Comparison of ENCODE assay signal across 10 cellular contexts in genomic region chr15:63107895-63108546, GRCh38. TPM values are rescaled to one million over a fixed set of nuclear protein-coding genes. Genes with fewer than 3 reads are reported as not detected.
A peak's percentile ranks its signal among the peaks of the same experiment; 100 is the strongest.
DNase-seq lines count a peak whose midpoint lies in the region; ATAC-seq, FAIRE-seq and TF ChIP-seq lines count a peak whose summit lies in the region.
"Had no signal": no experiment of that assay in that cellular context is flagged by ENCODE, and none has a peak within 500 bp of the region (broad histone marks: within the 10 kb centered on the region; RNA-seq: fewer than 3 reads in every experiment).

No MANE protein-coding gene starts in this region.

- no peak overlapping the region for H3K9ac ChIP-seq in HepG2 (ENCODE audit: insufficient read depth, low read depth, low read length)

- no peak overlapping the region for H3K27ac Mint-ChIP-seq in T-helper 17 cell
- H3K27ac Mint-ChIP-seq: natural killer cell had no signal

- peak; percentile 77 to 94; a peak in 3 of 4 replicates for TF ChIP-seq EP300 in HepG2 (IDR thresholded peaks at IDR 0.05; ENCODE audit: low read depth in 2 of 2, low read length in 2 of 2)
- peak; percentile 89 for TF ChIP-seq EP300 in HepG2 (CRISPR knock-in tag; IDR thresholded peaks at IDR 0.05; ENCODE audit: borderline replicate concordance)

- ATAC-seq in heart left ventricle = peak; percentile 30 to 69 (median 47)
- ATAC-seq in HepG2 = peak; percentile 94
- ATAC-seq in T-helper 17 cell = no peak
- no peak for ATAC-seq in HG03045 (IDR thresholded peaks at IDR 0.05; ENCODE audit: unreplicated experiment)
- ATAC-seq: natural killer cell had no signal

- peaks cover 43% of the 10 kb centered on the region for H3K27me3 Mint-ChIP-seq in T-helper 17 cell

- TF ChIP-seq CTCF in heart left ventricle (IDR thresholded peaks at IDR 0.05) (no peak), right atrium auricular region (IDR thresholded peaks at IDR 0.05) (no peak), brain microvascular endothelial cell (IDR thresholded peaks at IDR 0.05; ENCODE audit: low read depth, low read length, missing control alignments) (no peak), HepG2 (CRISPR knock-in tag; IDR thresholded peaks at IDR 0.05) (no peak)

- H3K4me2 ChIP-seq in HepG2 (ENCODE audit: low read depth, low read length) = peak overlapping the region; percentile 71

- no peaks in the 10 kb centered on the region for H4K20me1 ChIP-seq in HepG2 (ENCODE audit: insufficient read depth, low read length)

- peaks cover 2% of the 10 kb centered on the region for H3K36me3 Mint-ChIP-seq in T-helper 17 cell (ENCODE audit: low read depth)
- H3K36me3 Mint-ChIP-seq: natural killer cell had no signal

- no peaks in the 10 kb centered on the region for H3K79me2 ChIP-seq in HepG2 (ENCODE audit: insufficient read depth, low read length)

- FAIRE-seq in HepG2 (lab: Jason Lieb, UNC) = peak; percentile 99

- BruUV-seq in HepG2 (replicated peaks; lab: Mats Ljungman, UMichigan) = no TSS peak

- peak overlapping the region in 1 of 12 donors; percentile 19 for H3K27ac ChIP-seq in heart left ventricle
- no peak overlapping the region for H3K27ac ChIP-seq in right atrium auricular region
- peak overlapping the region; percentile 95 for H3K27ac ChIP-seq in brain microvascular endothelial cell
- peak overlapping the region; percentile 71 for H3K27ac ChIP-seq in HepG2 (ENCODE audit: extremely low read length, insufficient read depth, low read length)

- in situ Hi-C loops in brain microvascular endothelial cell (cut with HindIII; ENCODE audit: low pct_ligation_motif_present, low sequenced_read_pairs) (no loop called here), HepG2 (cut with HindIII; ENCODE audit: extremely low pct_ligation_motif_present, low pct_unique_long_range_greater_than_20kb) (no loop called here)

- 45 to 62% (median 52%) methylated on average over 9 of the region's 9 CpGs for WGBS in heart left ventricle, 4 donors
- 0% methylated on average over 6 of the region's 9 CpGs for WGBS in HepG2 (ENCODE audit: low lambda C conversion rate)

- TF ChIP-seq POLR2A in heart left ventricle (IDR thresholded peaks at IDR 0.05) (no peak), HepG2 (IDR thresholded peaks at IDR 0.05; ENCODE audit: insufficient read depth in 1 of 2, low read depth in 2 of 2, low read length in 2 of 2) (no peak)

- H3K9me3 ChIP-seq in heart left ventricle (no peaks in the 10 kb centered on the region), right atrium auricular region (no peaks in the 10 kb centered on the region), HepG2 (ENCODE audit: low read length) (no peaks in the 10 kb centered on the region), T-helper 17 cell (ENCODE audit: control insufficient read depth, low read length, poor library complexity, severe bottlenecking) (no peaks in the 10 kb centered on the region)

- no peak overlapping the region for H3K4me3 ChIP-seq in heart left ventricle
- no peak overlapping the region for H3K4me3 ChIP-seq in right atrium auricular region
- H3K4me3 ChIP-seq in brain microvascular endothelial cell (ENCODE audit: low read depth, low read length) = no peak overlapping the region
- peak overlapping the region in 1 of 3 experiments; percentile 11; a peak in 1 of 6 replicates for H3K4me3 ChIP-seq in HepG2 (replicated peaks in 1 of 3; ENCODE audit: insufficient read depth in 1 of 3, low read depth in 2 of 3, low read length in 3 of 3)

- H3K4me1 Mint-ChIP-seq in T-helper 17 cell = peaks cover 2% of the 10 kb centered on the region

- POLR2A ChIA-PET in HepG2 (lab: Yijun Ruan, JAX) = interaction anchor here (0.9 to 3.3 kb wide), 10 partner anchors 11 to 63 kb away, joined by 3 to 20 read pairs (median 5); partner anchors contain the start of gene RPS27L

- no peak overlapping the region for H3K4me3 Mint-ChIP-seq in T-helper 17 cell
- H3K4me3 Mint-ChIP-seq: natural killer cell had no signal

- peak in 1 of 5 donors; percentile 34 for DNase-seq in heart left ventricle
- no peak for DNase-seq in right atrium auricular region (ENCODE audit: low spot score)
- DNase-seq in brain microvascular endothelial cell = peak; percentile 100
- peak; percentile 98 for DNase-seq in HepG2 (ENCODE audit: low spot score)
- no peak for DNase-seq in NCI-H524 treated with DMSO at 0.1 percent for 48 hours (lab: John Stamatoyannopoulos, UW)
- DNase-seq in NCI-H1092 treated with DMSO at 0.1 percent for 48 hours (lab: John Stamatoyannopoulos, UW) = no peak
- no peak for DNase-seq in T-helper 17 cell
- DNase-seq: AML-193, natural killer cell had no signal

- intact Hi-C loops in heart left ventricle (cut with DNase I) (no loop called here), HepG2 (cut with micrococcal nuclease; ENCODE audit: unreplicated experiment) (loop anchor here (1.0 to 5.0 kb wide), 2 partner anchors 13 to 49 kb away; partner anchors contain the start of genes LACTB and RPS27L)

- TF ChIP-seq RAD21 in HepG2 (CRISPR knock-in tag; IDR thresholded peaks at IDR 0.05) = 0 out of 2 replicates have a peak, but pooled peaks have one; percentile 30

- H3K27me3 ChIP-seq in heart left ventricle (no peaks in the 10 kb centered on the region), right atrium auricular region (no peaks in the 10 kb centered on the region), brain microvascular endothelial cell (replicated peaks) (no peaks in the 10 kb centered on the region), HepG2 (ENCODE audit: control insufficient read depth in 1 of 2, insufficient read depth in 2 of 2, low read length in 2 of 2) (no peaks in the 10 kb centered on the region)

- H3K36me3 ChIP-seq in heart left ventricle (no peaks in the 10 kb centered on the region), right atrium auricular region (no peaks in the 10 kb centered on the region), brain microvascular endothelial cell (replicated peaks) (no peaks in the 10 kb centered on the region), HepG2 (replicated peaks in 1 of 2; ENCODE audit: control insufficient read depth in 1 of 2, insufficient read depth in 2 of 2, low read length in 2 of 2) (no peaks in the 10 kb centered on the region)

- CTCF ChIA-PET in HepG2 (lab: Yijun Ruan, JAX; ENCODE audit: low intra/inter-chr PET ratio, low total read pairs) = no interaction called here

- H3K4me1 ChIP-seq in heart left ventricle (peaks cover 0 to 7% (median 0%) of the 10 kb centered on the region in 12 donors), right atrium auricular region (no peaks in the 10 kb centered on the region), HepG2 (ENCODE audit: insufficient read depth, low read length) (peaks cover 64% of the 10 kb centered on the region)

- no peak overlapping the region for H2AFZ ChIP-seq in HepG2 (ENCODE audit: low read length)

RNA-seq across cellular contexts. Expression of gene LACTB, which starts 13.6 kb away (rescaled TPM):
- total RNA-seq in heart left ventricle (10 to 100 TPM; 17.9 to 31.0 (median 22.7) TPM), right atrium auricular region (10 to 100 TPM; 10.6 to 20.5 TPM), HepG2 (2016; rRNA removed; fragmentation: Illumina TruSeq; extraction: Trizol) (23.0 and 31.0 TPM in 2 replicates), T-helper 17 cell (10 to 100 TPM in 1 of 2 donors, 1 to 10 TPM in 1; 9.0 to 11.0 TPM)
- polyA plus RNA-seq in heart left ventricle (10 to 100 TPM; 21.6 to 25.9 TPM), HepG2 (2011; rRNA removed) (12.2 and 14.8 TPM in 2 replicates)
- total RNA-seq in HepG2 (2016; cell fraction: cytosol; rRNA removed; fragmentation: Illumina TruSeq; extraction: Trizol; ENCODE audit: low read depth) = 2.6 and 4.7 TPM in 2 replicates
- total RNA-seq in HepG2 (2016; cell fraction: insoluble cytoplasmic fraction; rRNA removed; fragmentation: Illumina TruSeq; extraction: Trizol) = 20.3 and 27.6 TPM in 2 replicates
- 6.4 and 8.7 TPM in 2 replicates for total RNA-seq in HepG2 (2016; cell fraction: membrane; rRNA removed; fragmentation: Illumina TruSeq; extraction: Trizol)
- total RNA-seq in HepG2 (2016; cell fraction: nucleus; rRNA removed; fragmentation: Illumina TruSeq; extraction: Trizol) = 10.8 and 14.7 TPM in 2 replicates
- 7.4 and 10.0 TPM in 2 replicates for polyA plus RNA-seq in HepG2 (2011; cell fraction: cytosol; rRNA removed)
- 4.0 and 4.7 TPM in 2 replicates for polyA plus RNA-seq in HepG2 (2011; cell fraction: nucleus; rRNA removed)
- 18.6 and 25.3 TPM in 2 replicates for polyA plus RNA-seq in HepG2 (2012)
- polyA plus RNA-seq in HepG2 (2016; cell fraction: cytosol; fragmentation: Illumina TruSeq; extraction: Trizol; ENCODE audit: low read depth) = 2.1 and 2.8 TPM in 2 replicates
- 27.4 and 33.8 TPM in 2 replicates for polyA plus RNA-seq in HepG2 (2016; cell fraction: insoluble cytoplasmic fraction; fragmentation: Illumina TruSeq; extraction: Trizol; ENCODE audit: low read depth)
- 4.7 and 5.9 TPM in 2 replicates for polyA plus RNA-seq in HepG2 (2016; cell fraction: membrane; fragmentation: Illumina TruSeq; extraction: Trizol; ENCODE audit: low read depth)
- polyA plus RNA-seq in HepG2 (2016; cell fraction: nucleus; fragmentation: Illumina TruSeq; extraction: Trizol; ENCODE audit: insufficient read depth, low read depth) = 13.9 and 15.3 TPM in 2 replicates
- polyA minus RNA-seq in HepG2 (2011; rRNA and poly(A)+ RNA removed; ENCODE audit: low replicate concordance) = 2.3 and 2.8 TPM in 2 replicates
- polyA minus RNA-seq in HepG2 (2011; cell fraction: cytosol; rRNA and poly(A)+ RNA removed) = 8.0 and 8.3 TPM in 2 replicates
- 10.9 and 15.3 TPM in 2 replicates for polyA minus RNA-seq in HepG2 (2011; cell fraction: nucleus; rRNA and poly(A)+ RNA removed)

RNA-seq across cellular contexts. Expression of gene RPS27L, which starts 49.3 kb away (rescaled TPM):
- total RNA-seq in heart left ventricle (100 to 1,000 TPM in 7 of 9 donors, 10 to 100 TPM in 2; 61.3 to 221 (median 137) TPM), right atrium auricular region (10 to 100 TPM; 74.7 to 76.4 TPM), HepG2 (2016; rRNA removed; fragmentation: Illumina TruSeq; extraction: Trizol) (433 and 596 TPM in 2 replicates), T-helper 17 cell (10 to 100 TPM; 49.8 to 64.2 TPM)
- polyA plus RNA-seq in heart left ventricle (100 to 1,000 TPM in 1 of 2 donors, 10 to 100 TPM in 1; 53.4 to 141 TPM), HepG2 (2011; rRNA removed) (210 and 231 TPM in 2 replicates)
- total RNA-seq in HepG2 (2016; cell fraction: cytosol; rRNA removed; fragmentation: Illumina TruSeq; extraction: Trizol; ENCODE audit: low read depth) = 167 and 206 TPM in 2 replicates
- 426 and 625 TPM in 2 replicates for total RNA-seq in HepG2 (2016; cell fraction: insoluble cytoplasmic fraction; rRNA removed; fragmentation: Illumina TruSeq; extraction: Trizol)
- total RNA-seq in HepG2 (2016; cell fraction: membrane; rRNA removed; fragmentation: Illumina TruSeq; extraction: Trizol) = 209 and 262 TPM in 2 replicates
- total RNA-seq in HepG2 (2016; cell fraction: nucleus; rRNA removed; fragmentation: Illumina TruSeq; extraction: Trizol) = 142 and 149 TPM in 2 replicates
- 112 and 159 TPM in 2 replicates for polyA plus RNA-seq in HepG2 (2011; cell fraction: cytosol; rRNA removed)
- 53.6 and 77.1 TPM in 2 replicates for polyA plus RNA-seq in HepG2 (2011; cell fraction: nucleus; rRNA removed)
- 270 and 317 TPM in 2 replicates for polyA plus RNA-seq in HepG2 (2012)
- 194 and 258 TPM in 2 replicates for polyA plus RNA-seq in HepG2 (2016; cell fraction: cytosol; fragmentation: Illumina TruSeq; extraction: Trizol; ENCODE audit: low read depth)
- polyA plus RNA-seq in HepG2 (2016; cell fraction: insoluble cytoplasmic fraction; fragmentation: Illumina TruSeq; extraction: Trizol; ENCODE audit: low read depth) = 673 and 714 TPM in 2 replicates
- polyA plus RNA-seq in HepG2 (2016; cell fraction: membrane; fragmentation: Illumina TruSeq; extraction: Trizol; ENCODE audit: low read depth) = 226 and 313 TPM in 2 replicates
- 277 and 280 TPM in 2 replicates for polyA plus RNA-seq in HepG2 (2016; cell fraction: nucleus; fragmentation: Illumina TruSeq; extraction: Trizol; ENCODE audit: insufficient read depth, low read depth)
- 12.7 and 14.4 TPM in 2 replicates for polyA minus RNA-seq in HepG2 (2011; rRNA and poly(A)+ RNA removed; ENCODE audit: low replicate concordance)
- polyA minus RNA-seq in HepG2 (2011; cell fraction: cytosol; rRNA and poly(A)+ RNA removed) = 46.3 and 58.6 TPM in 2 replicates
- 80.2 and 91.3 TPM in 2 replicates for polyA minus RNA-seq in HepG2 (2011; cell fraction: nucleus; rRNA and poly(A)+ RNA removed)

Comparison
In these comparisons a context has a peak if more than half of its experiments do, and no peak if none do; other contexts are left out.
1. ATAC-seq: peak in heart left ventricle (4 of 4) and HepG2 (single experiment); none in T-helper 17 cell (single experiment) and HG03045 (single experiment).
2. DNase-seq: peak in brain microvascular endothelial cell (single experiment) and HepG2 (single experiment); none in right atrium auricular region (single experiment), NCI-H524 treated with DMSO at 0.1 percent for 48 hours (single experiment), NCI-H1092 treated with DMSO at 0.1 percent for 48 hours (single experiment) and T-helper 17 cell (0 of 3).
3. H3K27ac ChIP-seq: peak in brain microvascular endothelial cell (single experiment) and HepG2 (single experiment); none in right atrium auricular region (0 of 2).